In genomic region chr3:46574263-46574662, GRCh38 we compare ENCODE assay signal across 27 cellular contexts. TPM values are rescaled to one million over a fixed set of nuclear protein-coding genes. Genes with fewer than 3 reads are reported as not detected.
DNase-seq lines count a peak whose midpoint lies in the region; ATAC-seq and TF ChIP-seq lines count a peak whose summit lies in the region.
"Had no signal": no experiment of that assay in that cellular context is flagged by ENCODE, and none has a peak within 500 bp of the region (broad histone marks: within the 10 kb centered on the region; RNA-seq: fewer than 3 reads in every experiment).

No MANE protein-coding gene starts in this region.

- peak overlapping the region; percentile 38 for H3K4me3 Mint-ChIP-seq in Caco-2 (ENCODE audit: unreplicated experiment)
- no peak overlapping the region for H3K4me3 Mint-ChIP-seq in naive thymus-derived CD8-positive, alpha-beta T cell
- H3K4me3 Mint-ChIP-seq: activated naive CD4-positive, alpha-beta T cell treated with anti-CD3 and anti-CD28 coated beads, Interleukin-2, amount 50 U/mL, for 24 hours; CD4-positive, alpha-beta memory T cell; central memory CD8-positive, alpha-beta T cell; neural crest cell had no signal

- DNase-seq in Caco-2: peak; percentile 85 to 86
- DNase-seq in NCI-H69 (lab: John Stamatoyannopoulos, UW): peak; percentile 49
- DNase-seq in iPS-NIHi7 (ENCODE audit: extremely low spot score): peak; percentile 58
- DNase-seq in naive thymus-derived CD8-positive, alpha-beta T cell: no peak
- DNase-seq in NCI-H1417 (lab: John Stamatoyannopoulos, UW): no peak
- DNase-seq: aorta; CD4-positive, alpha-beta memory T cell; erythroblast; foreskin keratinocyte; HCEC 1CT; hippocampal formation; left colon; NCI-H1694; NCI-H510A; OCI-M1; SHP77; small intestine; stimulated activated naive CD8-positive, alpha-beta T cell treated with anti-CD3 and anti-CD28 coated beads, Interleukin-15, Interleukin-2, amounts not matched to agents 100 U/mL and 50 U/mL, for 24 hours; transverse colon had no signal

- no peaks in the 10 kb centered on the region for H3K36me3 ChIP-seq in Caco-2 (ENCODE audit: control insufficient read depth, insufficient read depth, low read length)
- H3K36me3 ChIP-seq in ES-I3 (ENCODE audit: insufficient read depth, low read length): peaks cover 5% of the 10 kb centered on the region; the same call in 1 of the 2 replicates
- H3K36me3 ChIP-seq: prostate gland, transverse colon had no signal

- peaks cover 25% of the 10 kb centered on the region for H3K4me1 ChIP-seq in Caco-2
- peaks cover 32% of the 10 kb centered on the region for H3K4me1 ChIP-seq in ES-I3 (ENCODE audit: insufficient read depth, low read length)
- H3K4me1 ChIP-seq: foreskin keratinocyte, prostate gland had no signal

- BruUV-seq in Caco-2 (replicated peaks; lab: Mats Ljungman, UMichigan): no TSS peak

- no peaks in the 10 kb centered on the region for H3K4me1 Mint-ChIP-seq in Caco-2 (ENCODE audit: low read depth, unreplicated experiment)
- H3K4me1 Mint-ChIP-seq in naive thymus-derived CD8-positive, alpha-beta T cell: peaks cover 4 to 7% (median 4%) of the 10 kb centered on the region in 4 donors
- H3K4me1 Mint-ChIP-seq: central memory CD8-positive, alpha-beta T cell; neural crest cell had no signal

- H3K27me3 ChIP-seq in Caco-2 (replicated peaks; ENCODE audit: control insufficient read depth, insufficient read depth, low read length): no peaks in the 10 kb centered on the region
- H3K27me3 ChIP-seq: foreskin keratinocyte had no signal

- intact Hi-C loops in Caco-2 (cut with micrococcal nuclease; ENCODE audit: unreplicated experiment): loop anchor here (1.0 kb wide), 2 partner anchors 12 to 16 kb away; no protein-coding TSS in a partner anchor

- H3K9ac ChIP-seq in ES-I3 (ENCODE audit: low read depth, low read length): peak overlapping the region; percentile 31

- ATAC-seq in HG03108 (IDR thresholded peaks at IDR 0.05; ENCODE audit: unreplicated experiment): no peak
- no peak for ATAC-seq in naive thymus-derived CD8-positive, alpha-beta T cell
- ATAC-seq: foreskin keratinocyte; left colon; stimulated activated naive CD8-positive, alpha-beta T cell treated with anti-CD3 and anti-CD28 coated beads, Interleukin-15, Interleukin-2, amounts not matched to agents 100 U/mL and 50 U/mL, for 24 hours had no signal

- no peaks in the 10 kb centered on the region for H3K9me3 ChIP-seq in Caco-2
- no peaks in the 10 kb centered on the region for H3K9me3 ChIP-seq in ES-I3 (ENCODE audit: control insufficient read depth, insufficient read depth, low read length)
- H3K9me3 ChIP-seq: prostate gland, transverse colon had no signal

- peak overlapping the region; percentile 66 for H3K27ac Mint-ChIP-seq in Caco-2 (ENCODE audit: unreplicated experiment)
- no peak overlapping the region for H3K27ac Mint-ChIP-seq in naive thymus-derived CD8-positive, alpha-beta T cell
- H3K27ac Mint-ChIP-seq: activated naive CD4-positive, alpha-beta T cell treated with anti-CD3 and anti-CD28 coated beads, Interleukin-2, amount 50 U/mL, for 24 hours; CD4-positive, alpha-beta memory T cell had no signal

- no peak overlapping the region for H3K4me3 ChIP-seq in Caco-2 (ENCODE audit: low read depth, low read length)
- H3K4me3 ChIP-seq: prostate gland, transverse colon had no signal

- CTCF ChIA-PET in Caco-2 (lab: Charles Lee): interaction anchor here (1.3 to 2.6 kb wide), 4 partner anchors 9 to 19 kb away, joined by 4 to 14 read pairs (median 5); no protein-coding TSS in a partner anchor

- POLR2A ChIA-PET in Caco-2 (lab: Charles Lee): interaction anchor here (1.3 to 1.9 kb wide), 2 partner anchors 12 to 16 kb away, joined by 4 to 9 read pairs; no protein-coding TSS in a partner anchor
- POLR2A ChIA-PET in naive thymus-derived CD8-positive, alpha-beta T cell (lab: Charles Lee): no interaction called here

- H3K9me3 Mint-ChIP-seq in Caco-2 (ENCODE audit: unreplicated experiment): no peaks in the 10 kb centered on the region
- peaks cover 0 to 7% (median 0%) of the 10 kb centered on the region in 9 donors for H3K9me3 Mint-ChIP-seq in naive thymus-derived CD8-positive, alpha-beta T cell
- H3K9me3 Mint-ChIP-seq: activated naive CD4-positive, alpha-beta T cell treated with anti-CD3 and anti-CD28 coated beads, Interleukin-2, amount 50 U/mL, for 24 hours; central memory CD8-positive, alpha-beta T cell had no signal

- no peaks in the 10 kb centered on the region for H3K36me3 Mint-ChIP-seq in Caco-2 (ENCODE audit: insufficient read depth, unreplicated experiment)
- peaks cover 0 to 5% (median 0%) of the 10 kb centered on the region in 3 donors for H3K36me3 Mint-ChIP-seq in naive thymus-derived CD8-positive, alpha-beta T cell
- H3K36me3 Mint-ChIP-seq: activated naive CD4-positive, alpha-beta T cell treated with anti-CD3 and anti-CD28 coated beads, Interleukin-2, amount 50 U/mL, for 24 hours; CD4-positive, alpha-beta memory T cell had no signal

- no peak for TF ChIP-seq CTCF in Caco-2 (IDR thresholded peaks at IDR 0.05; ENCODE audit: insufficient read depth in 1 of 2, low read depth in 1 of 2, low read length in 1 of 2, severe bottlenecking in 1 of 2, unreplicated experiment in 1 of 2)

- H3K27me3 Mint-ChIP-seq in Caco-2 (ENCODE audit: insufficient read depth, unreplicated experiment): no peaks in the 10 kb centered on the region
- H3K27me3 Mint-ChIP-seq in naive thymus-derived CD8-positive, alpha-beta T cell: peaks cover 1 to 20% (median 3%) of the 10 kb centered on the region in 5 donors
- H3K27me3 Mint-ChIP-seq: activated naive CD4-positive, alpha-beta T cell treated with anti-CD3 and anti-CD28 coated beads, Interleukin-2, amount 50 U/mL, for 24 hours; central memory CD8-positive, alpha-beta T cell had no signal

RNA-seq across cellular contexts. Expression of gene LRRC2, which starts 8.2 kb away (rescaled TPM):
- 0.21 and 0.27 TPM in 2 replicates for total RNA-seq in Caco-2 (2022)
- under 1 TPM; 0.26 to 0.33 TPM for total RNA-seq in naive thymus-derived CD8-positive, alpha-beta T cell
- not detected for polyA plus RNA-seq in naive thymus-derived CD8-positive, alpha-beta T cell

RNA-seq across cellular contexts. Expression of gene FAM240A, which starts 38.1 kb away (rescaled TPM):
- total RNA-seq in Caco-2 (2022): not detected in 2 replicates
- not detected for total RNA-seq in naive thymus-derived CD8-positive, alpha-beta T cell
- polyA plus RNA-seq in naive thymus-derived CD8-positive, alpha-beta T cell: not detected
- total RNA-seq: aorta; CD4-positive, alpha-beta memory T cell; foreskin keratinocyte; left colon; M059J; mononuclear cell; neural crest cell; transverse colon had no signal
- polyA plus RNA-seq: aorta; CD4-positive, alpha-beta memory T cell; foreskin keratinocyte; small intestine had no signal

Comparison
In these comparisons a context has a peak if more than half of its experiments do, and no peak if none do; other contexts are left out.
1. DNase-seq: peak in Caco-2 (2 of 2), NCI-H69 (single experiment) and iPS-NIHi7 (single experiment); none in naive thymus-derived CD8-positive, alpha-beta T cell (0 of 10) and NCI-H1417 (0 of 3).